In genomic region chr11:102934735-102935134, GRCh38 we compare ENCODE assay signal across 1 cellular context.
TF ChIP-seq lines count a peak whose summit lies in the region.

No MANE protein-coding gene starts in this region.

TF ChIP-seq in WTC11, 78 proteins besides CTCF, POLR2A, EP300 and RAD21 (continued from another document):
- TF ChIP-seq ZNF219 (CRISPR knock-in tag; IDR thresholded peaks at IDR 0.05; ENCODE audit: borderline replicate concordance) (no peak), MXD4 (CRISPR knock-in tag; IDR thresholded peaks at IDR 0.05; ENCODE audit: borderline replicate concordance) (no peak), ZNF532 (CRISPR knock-in tag; IDR thresholded peaks at IDR 0.05; ENCODE audit: borderline replicate concordance) (no peak), JUN (CRISPR knock-in tag; IDR thresholded peaks at IDR 0.05) (no peak), PRRX2 (CRISPR knock-in tag; IDR thresholded peaks at IDR 0.05) (no peak), ARID4B (CRISPR knock-in tag; IDR thresholded peaks at IDR 0.05; ENCODE audit: borderline replicate concordance) (no peak), ZNF263 (CRISPR knock-in tag; IDR thresholded peaks at IDR 0.05; ENCODE audit: low read depth) (no peak)
TF ChIP-seq in WTC11: peak in this region for 0.
